16 cellular contexts compared by ENCODE assay signal in genomic region chr2:52220393-52220792, GRCh38.
DNase-seq lines count a peak whose midpoint lies in the region; ATAC-seq and TF ChIP-seq lines count a peak whose summit lies in the region.
"Had no signal": no experiment of that assay in that cellular context is flagged by ENCODE, and none has a peak within 500 bp of the region (broad histone marks: within the 10 kb centered on the region; RNA-seq: fewer than 3 reads in every experiment).

No MANE protein-coding gene starts in this region.

- no peak for TF ChIP-seq CTCF in fibroblast of pulmonary artery (IDR thresholded peaks at IDR 0.05; ENCODE audit: low read length, missing control alignments)

- no peak overlapping the region for H3K4me3 ChIP-seq in fibroblast of pulmonary artery (replicated peaks; ENCODE audit: low read depth, low read length)
- H3K4me3 ChIP-seq: ascending aorta had no signal

- ATAC-seq in HG03469 (IDR thresholded peaks at IDR 0.05; ENCODE audit: unreplicated experiment): no peak
- ATAC-seq: activated CD8-positive, alpha-beta memory T cell treated with anti-CD3 and anti-CD28 coated beads, Interleukin-2, amount 10 ng/mL, durations not matched to agents 7 days and 5 days; WTC11 had no signal

- DNase-seq in DMS53 treated with DMSO at 0.1 percent for 48 hours (lab: John Stamatoyannopoulos, UW; ENCODE audit: unreplicated experiment) (peak; percentile 96), NCI-H1092 (lab: John Stamatoyannopoulos, UW) (peak; percentile 85), NCI-H69 (lab: John Stamatoyannopoulos, UW) (peak; percentile 84), fibroblast of pulmonary artery (ENCODE audit: low read depth) (peak; percentile 13)
- no peak for DNase-seq in stimulated activated CD8-positive, alpha-beta memory T cell treated with anti-CD3 and anti-CD28 coated beads, Interleukin-4, amount 100 ng/mL, for 48 hours
- no peak for DNase-seq in activated CD4-positive, alpha-beta T cell treated with anti-CD3 and anti-CD28 coated beads for 4 hours
- DNase-seq: activated CD8-positive, alpha-beta memory T cell treated with anti-CD3 and anti-CD28 coated beads, Interleukin-2, amount 10 ng/mL, durations not matched to agents 7 days and 5 days; activated gamma-delta T cell treated with Interleukin-2 at 50 U/mL for 16 hours; DND-41; H7; hippocampal formation; NCI-H1694; stimulated activated naive CD4-positive, alpha-beta T cell treated with Interleukin-2 at 50 U/mL for 16 hours had no signal

Comparison
In these comparisons a context has a peak if more than half of its experiments do, and no peak if none do; other contexts are left out.
1. DNase-seq: peak in DMS53 treated with DMSO at 0.1 percent for 48 hours (single experiment), NCI-H1092 (single experiment), NCI-H69 (single experiment) and fibroblast of pulmonary artery (single experiment); none in stimulated activated CD8-positive, alpha-beta memory T cell treated with anti-CD3 and anti-CD28 coated beads, Interleukin-4, amount 100 ng/mL, for 48 hours (single experiment) and activated CD4-positive, alpha-beta T cell treated with anti-CD3 and anti-CD28 coated beads for 4 hours (0 of 2).